Comparison of ENCODE assay signal across 8 cellular contexts in genomic region chr6:55377150-55377549, GRCh38. TPM values are rescaled to one million over a fixed set of nuclear protein-coding genes. Genes with fewer than 3 reads are reported as not detected.
"Had no signal": no experiment of that assay in that cellular context is flagged by ENCODE, and none has a peak within 500 bp of the region (broad histone marks: within the 10 kb centered on the region; RNA-seq: fewer than 3 reads in every experiment).

No MANE protein-coding gene starts in this region.

- DNase-seq: IMR-90, KBM-7, KG1 had no signal

- H3K27me3 Mint-ChIP-seq: IgD-negative memory B cell had no signal

- H3K4me1 Mint-ChIP-seq: IgD-negative memory B cell had no signal

- H3K36me3 Mint-ChIP-seq: IgD-negative memory B cell had no signal

- H3K27ac Mint-ChIP-seq: IgD-negative memory B cell had no signal

- H3K4me3 Mint-ChIP-seq: IgD-negative memory B cell had no signal

RNA-seq across cellular contexts. Expression of gene GFRAL, which starts 49.9 kb away (rescaled TPM):
- total RNA-seq: HepG2, HT-29, HT1080, IMR-90, K562 had no signal
